In genomic region chr3:188689101-188689574, GRCh38 we compare ENCODE assay signal across 12 cellular contexts.
DNase-seq lines count a peak whose midpoint lies in the region; ATAC-seq and TF ChIP-seq lines count a peak whose summit lies in the region.
"Had no signal": no experiment of that assay in that cellular context is flagged by ENCODE, and none has a peak within 500 bp of the region (broad histone marks: within the 10 kb centered on the region; RNA-seq: fewer than 3 reads in every experiment).

No MANE protein-coding gene starts in this region.

- H3K4me3 Mint-ChIP-seq in CD14-positive monocyte: peak overlapping the region in 1 of 2 donors; percentile 53
- H3K4me3 Mint-ChIP-seq in activated T-helper 1 cell treated with anti-CD3 and anti-CD28 coated beads, Interleukin-12 subunit alpha, Interleukin-12 subunit beta, Interleukin-2, Interleukin-4 antibody, amounts not matched to agents 30 ng/mL and 10 ng/mL and 1 ng/mL, durations not matched to agents 14 hours and 24 hours and 36 hours: no peak overlapping the region
- H3K4me3 Mint-ChIP-seq: brain had no signal

- H3K36me3 Mint-ChIP-seq in CD14-positive monocyte: peaks cover 8 to 11% of the 10 kb centered on the region in 2 donors
- peaks cover 11% of the 10 kb centered on the region for H3K36me3 Mint-ChIP-seq in activated T-helper 1 cell treated with anti-CD3 and anti-CD28 coated beads, Interleukin-12 subunit alpha, Interleukin-12 subunit beta, Interleukin-2, Interleukin-4 antibody, amounts not matched to agents 30 ng/mL and 10 ng/mL and 1 ng/mL, durations not matched to agents 14 hours and 24 hours and 36 hours (ENCODE audit: low read depth)
- H3K36me3 Mint-ChIP-seq: brain had no signal

- peaks cover 0 to 5% (median 3%) of the 10 kb centered on the region in 7 donors for H3K9me3 Mint-ChIP-seq in CD14-positive monocyte
- H3K9me3 Mint-ChIP-seq in activated T-helper 1 cell treated with anti-CD3 and anti-CD28 coated beads, Interleukin-12 subunit alpha, Interleukin-12 subunit beta, Interleukin-2, Interleukin-4 antibody, amounts not matched to agents 30 ng/mL and 10 ng/mL and 1 ng/mL, durations not matched to agents 14 hours and 24 hours and 36 hours: no peaks in the 10 kb centered on the region
- H3K9me3 Mint-ChIP-seq: brain had no signal

- DNase-seq in CD14-positive monocyte (ENCODE audit: low spot score) (no peak), foreskin fibroblast (peak; percentile 55 to 74), pulmonary artery endothelial cell (ENCODE audit: low read depth, low spot score) (peak; percentile 66), EL (no peak), NCI-H1436 (lab: John Stamatoyannopoulos, UW) (no peak)
- no peak for DNase-seq in activated T-helper 1 cell treated with anti-CD3 and anti-CD28 coated beads, Interleukin-12 subunit alpha, Interleukin-12 subunit beta, Interleukin-2, Interleukin-4 antibody, amounts not matched to agents 30 ng/mL and 10 ng/mL and 1 ng/mL, durations not matched to agents 14 hours and 24 hours and 36 hours (ENCODE audit: low spot score)
- DNase-seq: Caco-2, NCI-H1048, substantia nigra had no signal

- TF ChIP-seq CTCF in CD14-positive monocyte (IDR thresholded peaks at IDR 0.05) (no peak), foreskin fibroblast (IDR thresholded peaks at IDR 0.05; ENCODE audit: low read depth, low read length) (no peak)

- no peak overlapping the region for H3K4me3 ChIP-seq in foreskin fibroblast (ENCODE audit: low read depth in 1 of 2, low read length in 2 of 2)

- peaks cover 78% of the 10 kb centered on the region for H3K4me1 Mint-ChIP-seq in CD14-positive monocyte
- H3K4me1 Mint-ChIP-seq in activated T-helper 1 cell treated with anti-CD3 and anti-CD28 coated beads, Interleukin-12 subunit alpha, Interleukin-12 subunit beta, Interleukin-2, Interleukin-4 antibody, amounts not matched to agents 30 ng/mL and 10 ng/mL and 1 ng/mL, durations not matched to agents 14 hours and 24 hours and 36 hours (ENCODE audit: low read depth): peaks cover 22% of the 10 kb centered on the region

- intact Hi-C loops in CD14-positive monocyte (cut with micrococcal nuclease): loop anchor here in 1 of 2 donors (5.0 to 10.0 kb wide), 2 partner anchors 84 to 252 kb away; no protein-coding TSS in a partner anchor
- intact Hi-C loops in activated T-helper 1 cell treated with anti-CD3 and anti-CD28 coated beads, Interleukin-12 subunit alpha, Interleukin-12 subunit beta, Interleukin-2, Interleukin-4 antibody, amounts not matched to agents 30 ng/mL and 10 ng/mL and 1 ng/mL, durations not matched to agents 14 hours and 24 hours and 36 hours (cut with micrococcal nuclease): no loop called here

- ATAC-seq in HG02970 (IDR thresholded peaks at IDR 0.05; ENCODE audit: low FRiP score, unreplicated experiment) (no peak), GM18870 (IDR thresholded peaks at IDR 0.05; ENCODE audit: unreplicated experiment) (no peak)

- H3K27ac Mint-ChIP-seq in CD14-positive monocyte: peak overlapping the region; percentile 94 to 99 (median 96)
- peak overlapping the region; percentile 36 for H3K27ac Mint-ChIP-seq in activated T-helper 1 cell treated with anti-CD3 and anti-CD28 coated beads, Interleukin-12 subunit alpha, Interleukin-12 subunit beta, Interleukin-2, Interleukin-4 antibody, amounts not matched to agents 30 ng/mL and 10 ng/mL and 1 ng/mL, durations not matched to agents 14 hours and 24 hours and 36 hours

- H3K27me3 Mint-ChIP-seq in CD14-positive monocyte (ENCODE audit: low read depth in 3 of 3): peaks cover 0 to 3% (median 0%) of the 10 kb centered on the region in 3 donors
- no peaks in the 10 kb centered on the region for H3K27me3 Mint-ChIP-seq in activated T-helper 1 cell treated with anti-CD3 and anti-CD28 coated beads, Interleukin-12 subunit alpha, Interleukin-12 subunit beta, Interleukin-2, Interleukin-4 antibody, amounts not matched to agents 30 ng/mL and 10 ng/mL and 1 ng/mL, durations not matched to agents 14 hours and 24 hours and 36 hours (ENCODE audit: insufficient read depth)
- H3K27me3 Mint-ChIP-seq: brain had no signal

Comparison
In these comparisons a context has a peak if more than half of its experiments do, and no peak if none do; other contexts are left out.
1. DNase-seq: peak in foreskin fibroblast (2 of 2) and pulmonary artery endothelial cell (single experiment); none in CD14-positive monocyte (single experiment), activated T-helper 1 cell treated with anti-CD3 and anti-CD28 coated beads, Interleukin-12 subunit alpha, Interleukin-12 subunit beta, Interleukin-2, Interleukin-4 antibody, amounts not matched to agents 30 ng/mL and 10 ng/mL and 1 ng/mL, durations not matched to agents 14 hours and 24 hours and 36 hours (single experiment), EL (single experiment) and NCI-H1436 (single experiment).